Comparison of ENCODE assay signal across 1 cellular context in genomic region chr10:22003111-22003963, GRCh38.
TF ChIP-seq lines count a peak whose summit lies in the region.

DNAJC1 (minus strand) TSS chr10:22003730; CDS start chr10:22003434, 296 bp downstream.

TF ChIP-seq in GM12878, 131 proteins besides CTCF, POLR2A, EP300 and RAD21 (continued from another document and continues in another):
- TF ChIP-seq E4F1 (IDR thresholded peaks at IDR 0.05; ENCODE audit: borderline replicate concordance, partially characterized antibody) (no peak), SMAD5 (IDR thresholded peaks at IDR 0.05; ENCODE audit: low read depth) (peak; percentile 48; the same call in 1 of the 2 replicates), REST (IDR thresholded peaks at IDR 0.05; ENCODE audit: low read depth, low read length) (no peak), NKRF (conservative IDR thresholded peaks at IDR 0.05) (peak; percentile 89), TBL1XR1 (IDR thresholded peaks at IDR 0.05; ENCODE audit: low read depth, low read length) (no peak), MEF2A (IDR thresholded peaks at IDR 0.05; ENCODE audit: insufficient read depth, low read depth, low read length) (0 out of 2 replicates have a peak, but pooled peaks have one; percentile 8), TARDBP (IDR thresholded peaks at IDR 0.05; ENCODE audit: borderline replicate concordance) (peak; percentile 56; the same call in 1 of the 2 replicates), NFYA (IDR thresholded peaks at IDR 0.05; ENCODE audit: borderline replicate concordance, low read depth, low read length) (no peak), TCF7 (IDR thresholded peaks at IDR 0.05; ENCODE audit: borderline replicate concordance) (no peak), ELK1 (IDR thresholded peaks at IDR 0.05; ENCODE audit: low read depth, low read length) (peak; percentile 69), POU2F2 (IDR thresholded peaks at IDR 0.05; ENCODE audit: borderline replicate concordance, low read depth, low read length) (peak; percentile 73; the same call in 2 of the 3 replicates), SP1 (IDR thresholded peaks at IDR 0.05; ENCODE audit: low read depth, low read length) (peak; percentile 77), HDAC2 (IDR thresholded peaks at IDR 0.05) (no peak), NRF1 (conservative IDR thresholded peaks at IDR 0.05; ENCODE audit: low read depth, low read length) (no peak), POLR2AphosphoS2 (IDR thresholded peaks at IDR 0.05; ENCODE audit: low read depth, low read length) (no peak), HDAC6 (IDR thresholded peaks at IDR 0.05; ENCODE audit: unreplicated experiment) (no peak), HCFC1 (IDR thresholded peaks at IDR 0.05; ENCODE audit: low read length) (no peak), HSF1 (IDR thresholded peaks at IDR 0.05; ENCODE audit: low read depth, low read length) (no peak), SPI1 (IDR thresholded peaks at IDR 0.05; ENCODE audit: borderline replicate concordance, insufficient read depth, low read depth, low read length) (no peak), RB1 (IDR thresholded peaks at IDR 0.05; ENCODE audit: borderline replicate concordance) (peak; percentile 96; the same call in 1 of the 2 replicates), ZNF687 (IDR thresholded peaks at IDR 0.05) (no peak), USF2 (IDR thresholded peaks at IDR 0.05; ENCODE audit: borderline replicate concordance, low read depth, low read length) (peak; percentile 14; the same call in 1 of the 2 replicates), MAX (IDR thresholded peaks at IDR 0.05; ENCODE audit: low read depth, low read length) (peak; percentile 33), ATF2 (IDR thresholded peaks at IDR 0.05; ENCODE audit: low read length) (no peak), ATF3 (IDR thresholded peaks at IDR 0.05; ENCODE audit: borderline replicate concordance, extremely low read depth, low read depth, low read length) (no peak), CHD1 (IDR thresholded peaks at IDR 0.05; ENCODE audit: low read depth, low read length) (no peak), FOS (IDR thresholded peaks at IDR 0.05; ENCODE audit: borderline replicate concordance, extremely low read depth, insufficient read length) (no peak), SUZ12 (IDR thresholded peaks at IDR 0.05; ENCODE audit: unreplicated experiment) (no peak), SMARCA5 (IDR thresholded peaks at IDR 0.05) (peak; percentile 67; the same call in 1 of the 2 replicates), SUPT20H (IDR thresholded peaks at IDR 0.05; ENCODE audit: borderline replicate concordance, control insufficient read depth, low read depth, low read length) (no peak), NFXL1 (IDR thresholded peaks at IDR 0.05; ENCODE audit: borderline replicate concordance) (no peak), SIN3A (IDR thresholded peaks at IDR 0.05; ENCODE audit: low read depth, low read length) (peak; percentile 72; the same call in 1 of the 2 replicates), IRF5 (IDR thresholded peaks at IDR 0.05; ENCODE audit: borderline replicate concordance) (no peak), TAF1 (IDR thresholded peaks at IDR 0.05; ENCODE audit: borderline replicate concordance, low read depth, low read length) (peak; percentile 63; the same call in 1 of the 2 replicates), JUND (IDR thresholded peaks at IDR 0.05; ENCODE audit: low read depth, low read length) (no peak), ZSCAN29 (IDR thresholded peaks at IDR 0.05) (no peak), ZBED1 (IDR thresholded peaks at IDR 0.05; ENCODE audit: borderline replicate concordance) (no peak; the same call in 1 of the 2 replicates), RBBP5 (conservative IDR thresholded peaks at IDR 0.05) (no peak), CREM (IDR thresholded peaks at IDR 0.05; ENCODE audit: low read depth) (peak; percentile 83; the same call in 1 of the 2 replicates), ZNF207 (IDR thresholded peaks at IDR 0.05; ENCODE audit: borderline replicate concordance) (no peak), GABPA (IDR thresholded peaks at IDR 0.05; ENCODE audit: low read depth) (0 out of 2 replicates have a peak, but pooled peaks have one; percentile 52)
